9 cellular contexts compared by ENCODE assay signal in the genomic region with DNA sequence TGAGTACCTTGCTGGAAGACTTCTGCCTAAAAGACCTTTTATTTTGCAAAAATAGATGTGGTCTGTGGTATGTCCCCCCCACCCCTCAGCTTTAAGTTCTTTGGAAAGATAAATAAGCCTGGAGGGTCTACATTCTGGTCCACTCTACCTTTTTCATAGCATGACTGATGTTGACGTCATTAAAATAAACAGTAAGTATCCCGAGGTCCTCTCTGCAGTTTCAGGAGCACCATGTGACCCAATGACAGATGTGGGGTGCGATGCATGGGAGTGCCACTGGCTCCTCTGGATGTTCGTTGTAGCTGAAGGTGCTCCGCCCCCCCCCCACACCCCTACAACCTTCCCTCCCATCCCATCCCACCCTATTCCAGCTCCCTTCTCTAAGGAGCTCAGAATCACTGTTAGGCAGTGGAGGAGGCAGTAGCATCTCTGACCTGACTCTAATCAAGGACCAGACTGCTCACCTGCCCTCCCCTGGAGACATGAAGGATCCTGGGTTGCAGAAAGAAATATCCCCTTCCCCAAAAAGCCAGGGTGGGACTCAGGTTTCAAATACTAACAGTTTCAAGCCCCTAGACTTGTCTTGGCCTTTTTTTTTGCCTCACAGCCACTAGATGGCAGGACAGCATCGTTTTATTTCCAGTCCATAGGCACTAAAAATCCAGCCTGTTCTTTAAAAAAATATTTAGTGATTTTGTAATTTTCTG. TPM values are rescaled to one million over a fixed set of nuclear protein-coding genes. Genes with fewer than 3 reads are reported as not detected.
DNase-seq lines count a peak whose midpoint lies in the region; ATAC-seq and TF ChIP-seq lines count a peak whose summit lies in the region.
"Had no signal": no experiment of that assay in that cellular context is flagged by ENCODE, and none has a peak within 500 bp of the region (broad histone marks: within the 10 kb centered on the region; RNA-seq: fewer than 3 reads in every experiment).

No MANE protein-coding gene starts in this region.

- peak in 1 of 2 experiments; percentile 45 for DNase-seq in Caco-2
- peak; percentile 65 for DNase-seq in OCI-M1 (lab: John Stamatoyannopoulos, UW)
- DNase-seq in dorsolateral prefrontal cortex = peak in 1 of 10 donors; percentile 36
- no peak for DNase-seq in mesothelial cell of epicardium (ENCODE audit: low spot score in 2 of 2, unreplicated experiment in 2 of 2)
- no peak for DNase-seq in effector memory CD4-positive, alpha-beta T cell

- H3K4me3 ChIP-seq in Caco-2 (ENCODE audit: low read depth, low read length) = no peak overlapping the region
- H3K4me3 ChIP-seq in dorsolateral prefrontal cortex = no peak overlapping the region
- H3K4me3 ChIP-seq in effector memory CD4-positive, alpha-beta T cell (ENCODE audit: insufficient read depth, low read depth, low read length, poor library complexity, severe bottlenecking) = no peak overlapping the region

- H3K27me3 Mint-ChIP-seq in Caco-2 (ENCODE audit: insufficient read depth, unreplicated experiment) = no peaks in the 10 kb centered on the region
- H3K27me3 Mint-ChIP-seq in mesothelial cell of epicardium (ENCODE audit: low read depth) = no peaks in the 10 kb centered on the region
- H3K27me3 Mint-ChIP-seq: naive thymus-derived CD8-positive, alpha-beta T cell had no signal

- no peaks in the 10 kb centered on the region for H3K36me3 ChIP-seq in Caco-2 (ENCODE audit: control insufficient read depth, insufficient read depth, low read length)
- H3K36me3 ChIP-seq in effector memory CD4-positive, alpha-beta T cell (ENCODE audit: control insufficient read depth, insufficient read depth, low read length) = no peaks in the 10 kb centered on the region

- no peaks in the 10 kb centered on the region for H3K9me3 ChIP-seq in Caco-2
- H3K9me3 ChIP-seq in effector memory CD4-positive, alpha-beta T cell (ENCODE audit: control insufficient read depth, low read length) = no peaks in the 10 kb centered on the region

- H3K27me3 ChIP-seq in Caco-2 (replicated peaks; ENCODE audit: control insufficient read depth, insufficient read depth, low read length) = no peaks in the 10 kb centered on the region
- H3K27me3 ChIP-seq in dorsolateral prefrontal cortex = no peaks in the 10 kb centered on the region
- H3K27me3 ChIP-seq in effector memory CD4-positive, alpha-beta T cell (replicated peaks; ENCODE audit: control insufficient read depth, insufficient read depth, low read length, poor library complexity, severe bottlenecking) = no peaks in the 10 kb centered on the region

- intact Hi-C loops in Caco-2 (cut with micrococcal nuclease; ENCODE audit: unreplicated experiment) (loop anchor here (1.0 to 5.0 kb wide), 4 partner anchors 76 to 399 kb away; a partner anchor contains a TSS), dorsolateral prefrontal cortex (cut with DNase I) (loop anchor here (1.0 to 10.0 kb wide), 4 partner anchors 80 to 399 kb away; no protein-coding TSS in a partner anchor)

- H3K27ac Mint-ChIP-seq in Caco-2 (ENCODE audit: unreplicated experiment) (no peak overlapping the region), mesothelial cell of epicardium (no peak overlapping the region)

- H3K27ac ChIP-seq in dorsolateral prefrontal cortex = peak overlapping the region in 5 of 59 donors; percentile 25 to 74 (median 55)
- H3K27ac ChIP-seq in effector memory CD4-positive, alpha-beta T cell (ENCODE audit: insufficient read depth, low read length, poor library complexity, severe bottlenecking) = no peak overlapping the region

- ATAC-seq in GM19395 (IDR thresholded peaks at IDR 0.05; ENCODE audit: unreplicated experiment) = peak; percentile 59
- ATAC-seq in GM18907 (IDR thresholded peaks at IDR 0.05; ENCODE audit: unreplicated experiment) = no peak
- no peak for ATAC-seq in HG02884 (IDR thresholded peaks at IDR 0.05; ENCODE audit: unreplicated experiment)
- ATAC-seq: naive thymus-derived CD8-positive, alpha-beta T cell had no signal

- H3K36me3 Mint-ChIP-seq in Caco-2 (ENCODE audit: insufficient read depth, unreplicated experiment) = peaks cover 8% of the 10 kb centered on the region
- H3K36me3 Mint-ChIP-seq in mesothelial cell of epicardium = peaks cover 14% of the 10 kb centered on the region

- POLR2A ChIA-PET in Caco-2 (lab: Charles Lee) = interaction anchor here (0.8 kb wide), 1 partner anchor 258 kb away, joined by 12 read pairs; no protein-coding TSS in a partner anchor

- CTCF ChIA-PET in Caco-2 (lab: Charles Lee) = interaction anchor here (0.6 to 0.7 kb wide), 2 partner anchors 8 to 96 kb away, joined by 3 read pairs; no protein-coding TSS in a partner anchor

- H3K4me3 Mint-ChIP-seq in Caco-2 (ENCODE audit: unreplicated experiment) (no peak overlapping the region), mesothelial cell of epicardium (no peak overlapping the region)
- H3K4me3 Mint-ChIP-seq: naive thymus-derived CD8-positive, alpha-beta T cell had no signal

- H3K4me1 ChIP-seq in Caco-2 = no peaks in the 10 kb centered on the region
- H3K4me1 ChIP-seq in effector memory CD4-positive, alpha-beta T cell (ENCODE audit: control insufficient read depth, insufficient read depth, low read length, poor library complexity, severe bottlenecking) = peaks cover 10% of the 10 kb centered on the region

- H3K9me3 Mint-ChIP-seq in Caco-2 (ENCODE audit: unreplicated experiment) = no peaks in the 10 kb centered on the region
- H3K9me3 Mint-ChIP-seq in mesothelial cell of epicardium = no peaks in the 10 kb centered on the region
- H3K9me3 Mint-ChIP-seq: naive thymus-derived CD8-positive, alpha-beta T cell had no signal

- peak; percentile 71 to 76 for TF ChIP-seq CTCF in Caco-2 (IDR thresholded peaks at IDR 0.05; ENCODE audit: insufficient read depth in 1 of 2, low read depth in 1 of 2, low read length in 1 of 2, severe bottlenecking in 1 of 2, unreplicated experiment in 1 of 2)
- peak; percentile 54 to 85 (median 74) for TF ChIP-seq CTCF in dorsolateral prefrontal cortex (IDR thresholded peaks at IDR 0.05 in 54 of 56, conservative IDR thresholded peaks at IDR 0.05 in 2 of 56; ENCODE audit: low read depth in 1 of 56, partially characterized antibody in 56 of 56)
- TF ChIP-seq CTCF in mesothelial cell of epicardium (IDR thresholded peaks at IDR 0.05; ENCODE audit: unreplicated experiment) = peak; percentile 67

- no TSS peak for BruUV-seq in Caco-2 (replicated peaks; lab: Mats Ljungman, UMichigan)

- H3K4me1 Mint-ChIP-seq in Caco-2 (ENCODE audit: low read depth, unreplicated experiment) (no peaks in the 10 kb centered on the region), mesothelial cell of epicardium (peaks cover 15% of the 10 kb centered on the region)

RNA-seq across cellular contexts. Expression of a gene that starts 25.1 kb away (rescaled TPM):
- 23.0 and 23.9 TPM in 2 replicates for total RNA-seq in Caco-2 (2022)
- 10 to 100 TPM in 57 of 120 experiments, 1 to 10 TPM in 63; 4.5 to 31.8 (median 9.8) TPM for total RNA-seq in dorsolateral prefrontal cortex
- total RNA-seq in mesothelial cell of epicardium = 11.8 to 13.3 TPM (median 11.9 TPM) in 3 replicates

RNA-seq across cellular contexts. Expression of a gene that starts 40.9 kb away (rescaled TPM):
- 0.05 and 0.09 TPM in 2 replicates for total RNA-seq in Caco-2 (2022)
- 1 to 10 TPM in 4 of 120 experiments, under 1 TPM in 113, not detected in 3; 0.08 to 1.2 (median 0.38) TPM for total RNA-seq in dorsolateral prefrontal cortex
- not detected in 3 replicates for total RNA-seq in mesothelial cell of epicardium
- total RNA-seq: naive thymus-derived CD8-positive, alpha-beta T cell had no signal

RNA-seq across cellular contexts. Expression of a gene that starts 46.7 kb away (rescaled TPM):
- total RNA-seq in Caco-2 (2022) (not detected in 2 replicates), dorsolateral prefrontal cortex (under 1 TPM in 11 of 120 experiments, not detected in 109; 0.13 to 0.76 (median 0.28) TPM), mesothelial cell of epicardium (not detected in 3 replicates)
- total RNA-seq: naive thymus-derived CD8-positive, alpha-beta T cell had no signal
